1 cellular context compared by ENCODE assay signal in genomic region chr12:101019193-101019592, GRCh38.
TF ChIP-seq lines count a peak whose summit lies in the region.

No MANE protein-coding gene starts in this region.

TF ChIP-seq in IMR-90, 13 proteins besides CTCF, POLR2A, EP300 and RAD21:
- TF ChIP-seq CHD1 (IDR thresholded peaks at IDR 0.05; ENCODE audit: low read depth, low read length) (no peak), FOS (IDR thresholded peaks at IDR 0.05; ENCODE audit: low read depth, low read length) (no peak)
